Comparison of ENCODE assay signal across 16 cellular contexts in genomic region chr6:98529364-98529763, GRCh38.
"Had no signal": no experiment of that assay in that cellular context is flagged by ENCODE, and none has a peak within 500 bp of the region (broad histone marks: within the 10 kb centered on the region; RNA-seq: fewer than 3 reads in every experiment).

No MANE protein-coding gene starts in this region.

- H3K27me3 ChIP-seq: right lobe of liver, spleen, upper lobe of left lung had no signal

- H3K27me3 Mint-ChIP-seq: activated CD4-positive, alpha-beta memory T cell treated with anti-CD3 and anti-CD28 coated beads, Interleukin-2, amount 10 ng/mL, durations not matched to agents 7 days and 5 days; stimulated activated naive B cell treated with anti-CD40 and anti-IgM and Interleukin-4, amounts not matched to agents 10 μg/mL and 1 μg/mL and 100 μg/mL, for 72 hours had no signal

- H3K36me3 Mint-ChIP-seq: stimulated activated naive B cell treated with anti-CD40 and anti-IgM and Interleukin-4, amounts not matched to agents 10 μg/mL and 1 μg/mL and 100 μg/mL, for 72 hours had no signal

- H3K27ac ChIP-seq: coronary artery, prostate gland, right lobe of liver, spleen, upper lobe of left lung, VCaP had no signal

- H3K9me3 Mint-ChIP-seq: activated T-helper 1 cell treated with anti-CD3 and anti-CD28 coated beads, Interleukin-12 subunit alpha, Interleukin-12 subunit beta, Interleukin-2, Interleukin-4 antibody, amounts not matched to agents 30 ng/mL and 10 ng/mL and 1 ng/mL, durations not matched to agents 14 hours and 24 hours and 36 hours had no signal

- ATAC-seq: right lobe of liver; stimulated activated naive B cell treated with anti-CD40 and anti-IgM and Interleukin-4, amounts not matched to agents 10 μg/mL and 1 μg/mL and 100 μg/mL, for 72 hours had no signal

- FAIRE-seq: frontal cortex had no signal

- H3K36me3 ChIP-seq: prostate gland, right lobe of liver, spleen, upper lobe of left lung had no signal

- DNase-seq: activated CD4-positive, alpha-beta memory T cell treated with anti-CD3 and anti-CD28 coated beads, Interleukin-2, amount 10 ng/mL, durations not matched to agents 7 days and 5 days; activated CD8-positive, alpha-beta memory T cell treated with anti-CD3 and anti-CD28 coated beads, Interleukin-2, amount 50 U/mL, for 4 hours; activated naive CD4-positive, alpha-beta T cell; effector CD8-positive, alpha-beta T cell; kidney glomerular epithelial cell; right lobe of liver; spleen; stimulated activated CD4-positive, alpha-beta T cell treated with anti-CD3 and anti-CD28 coated beads, Interleukin-2, amount 100 ng/mL, for 24 hours; stimulated activated naive B cell treated with anti-CD40 and anti-IgM and Interleukin-4, amounts not matched to agents 10 μg/mL and 1 μg/mL and 100 μg/mL, for 72 hours; T1000 had no signal

- H3K27ac Mint-ChIP-seq: activated CD4-positive, alpha-beta memory T cell treated with anti-CD3 and anti-CD28 coated beads, Interleukin-2, amount 10 ng/mL, durations not matched to agents 7 days and 5 days; activated T-helper 1 cell treated with anti-CD3 and anti-CD28 coated beads, Interleukin-12 subunit alpha, Interleukin-12 subunit beta, Interleukin-2, Interleukin-4 antibody, amounts not matched to agents 30 ng/mL and 10 ng/mL and 1 ng/mL, durations not matched to agents 14 hours and 24 hours and 36 hours; stimulated activated naive B cell treated with anti-CD40 and anti-IgM and Interleukin-4, amounts not matched to agents 10 μg/mL and 1 μg/mL and 100 μg/mL, for 72 hours had no signal

- H3K4me3 ChIP-seq: coronary artery, prostate gland, right lobe of liver, spleen, upper lobe of left lung had no signal

- H3K4me1 ChIP-seq: prostate gland, right lobe of liver, spleen, upper lobe of left lung had no signal

- H3K4me3 Mint-ChIP-seq: activated CD4-positive, alpha-beta memory T cell treated with anti-CD3 and anti-CD28 coated beads, Interleukin-2, amount 10 ng/mL, durations not matched to agents 7 days and 5 days; activated T-helper 1 cell treated with anti-CD3 and anti-CD28 coated beads, Interleukin-12 subunit alpha, Interleukin-12 subunit beta, Interleukin-2, Interleukin-4 antibody, amounts not matched to agents 30 ng/mL and 10 ng/mL and 1 ng/mL, durations not matched to agents 14 hours and 24 hours and 36 hours; stimulated activated naive B cell treated with anti-CD40 and anti-IgM and Interleukin-4, amounts not matched to agents 10 μg/mL and 1 μg/mL and 100 μg/mL, for 72 hours had no signal

- H3K4me1 Mint-ChIP-seq: activated CD4-positive, alpha-beta memory T cell treated with anti-CD3 and anti-CD28 coated beads, Interleukin-2, amount 10 ng/mL, durations not matched to agents 7 days and 5 days; stimulated activated naive B cell treated with anti-CD40 and anti-IgM and Interleukin-4, amounts not matched to agents 10 μg/mL and 1 μg/mL and 100 μg/mL, for 72 hours had no signal

- H3K9me3 ChIP-seq: prostate gland, right lobe of liver, upper lobe of left lung had no signal
